ENCODE assay signal across 8 cellular contexts in genomic region chr2:216114476-216115223, GRCh38.
DNase-seq lines count a peak whose midpoint lies in the region; ATAC-seq lines count a peak whose summit lies in the region.

No MANE protein-coding gene starts in this region.

- H3K4me3 ChIP-seq in iPS-15b (ENCODE audit: low read depth, low read length) = peak overlapping the region; percentile 41
- H3K4me3 ChIP-seq in skeletal muscle cell (ENCODE audit: low read depth, low read length) = peak overlapping the region; percentile 49

- peaks cover 29% of the 10 kb centered on the region for H3K36me3 ChIP-seq in iPS-15b (ENCODE audit: control insufficient read depth, insufficient read depth, low read length)

- no peaks in the 10 kb centered on the region for H3K27me3 ChIP-seq in iPS-15b (ENCODE audit: control insufficient read depth, insufficient read depth, low read length)

- peak; percentile 58 for DNase-seq in 8988T
- peak; percentile 99 for DNase-seq in NCI-H2107 treated with DMSO at 0.1 percent for 48 hours (lab: John Stamatoyannopoulos, UW; ENCODE audit: unreplicated experiment)
- DNase-seq in UCSD-AML1 (lab: John Stamatoyannopoulos, UW; ENCODE audit: unreplicated experiment) = peak; percentile 88
- peak; percentile 95 for DNase-seq in brain pericyte (ENCODE audit: low read depth, low spot score)
- peak; percentile 92 for DNase-seq in skeletal muscle cell (ENCODE audit: low read depth)

- H3K9ac ChIP-seq in iPS-15b (ENCODE audit: low read depth, low read length) = peak overlapping the region; percentile 93

- no peaks in the 10 kb centered on the region for H3K9me3 ChIP-seq in iPS-15b (ENCODE audit: control insufficient read depth, insufficient read depth, low read length)

- ATAC-seq in GM18511 (IDR thresholded peaks at IDR 0.05; ENCODE audit: unreplicated experiment) (peak; percentile 57), HG03039 (IDR thresholded peaks at IDR 0.05; ENCODE audit: unreplicated experiment) (peak; percentile 49)

- peaks cover 11% of the 10 kb centered on the region for H3K4me1 ChIP-seq in iPS-15b (ENCODE audit: control insufficient read depth, insufficient read depth, low read length)

Comparison
In these comparisons a context has a peak if more than half of its experiments do, and no peak if none do; other contexts are left out.
1. Peak in every context shown above with its lines: DNase-seq, ATAC-seq and H3K4me3 ChIP-seq.